In genomic region chr1:225461533-225462428, GRCh38 we compare ENCODE assay signal across 11 cellular contexts. TPM values are rescaled to one million over a fixed set of nuclear protein-coding genes. Genes with fewer than 3 reads are reported as not detected.
DNase-seq lines count a peak whose midpoint lies in the region; TF ChIP-seq lines count a peak whose summit lies in the region.
"Had no signal": no experiment of that assay in that cellular context is flagged by ENCODE, and none has a peak within 500 bp of the region (broad histone marks: within the 10 kb centered on the region; RNA-seq: fewer than 3 reads in every experiment).

No MANE protein-coding gene starts in this region.

- H3K36me3 ChIP-seq in esophagus squamous epithelium (no peaks in the 10 kb centered on the region), skeletal muscle satellite cell (ENCODE audit: insufficient read depth, low read length) (no peaks in the 10 kb centered on the region)
- H3K36me3 ChIP-seq: MG63 had no signal

- H3K4me3 Mint-ChIP-seq in activated CD4-positive, alpha-beta T cell treated with anti-CD3 and anti-CD28 coated beads, Interleukin-2, amount 10 ng/mL, durations not matched to agents 7 days and 5 days: no peak overlapping the region
- H3K4me3 Mint-ChIP-seq: GM23338 had no signal

- no peaks in the 10 kb centered on the region for H3K27me3 ChIP-seq in esophagus squamous epithelium
- peaks cover 26% of the 10 kb centered on the region for H3K27me3 ChIP-seq in skeletal muscle satellite cell (ENCODE audit: control insufficient read depth, insufficient read depth, low read length)
- H3K27me3 ChIP-seq: MG63 had no signal

- H3K4me1 Mint-ChIP-seq in activated CD4-positive, alpha-beta T cell treated with anti-CD3 and anti-CD28 coated beads, Interleukin-2, amount 10 ng/mL, durations not matched to agents 7 days and 5 days: peaks cover 72% of the 10 kb centered on the region

- peak overlapping the region; percentile 18 for H3K4me2 ChIP-seq in skeletal muscle satellite cell (ENCODE audit: low read length)

- no peak for TF ChIP-seq CTCF in esophagus squamous epithelium (IDR thresholded peaks at IDR 0.05)

- 87 to 88% methylated on average over 6 to 8 of the region's 19 CpGs for WGBS in esophagus squamous epithelium, 2 donors

- peaks cover under 1% of the 10 kb centered on the region for H3K36me3 Mint-ChIP-seq in activated CD4-positive, alpha-beta T cell treated with anti-CD3 and anti-CD28 coated beads, Interleukin-2, amount 10 ng/mL, durations not matched to agents 7 days and 5 days (ENCODE audit: low read depth)

- no peaks in the 10 kb centered on the region for H3K9me3 Mint-ChIP-seq in activated CD4-positive, alpha-beta T cell treated with anti-CD3 and anti-CD28 coated beads, Interleukin-2, amount 10 ng/mL, durations not matched to agents 7 days and 5 days

- H3K9ac ChIP-seq in skeletal muscle satellite cell (ENCODE audit: low read depth, low read length): no peak overlapping the region

- H3K27ac ChIP-seq in esophagus squamous epithelium: peak overlapping the region; percentile 79 to 90 (median 85)

- DNase-seq in activated CD4-positive, alpha-beta T cell treated with anti-CD3 and anti-CD28 coated beads, Interleukin-2, amount 10 ng/mL, durations not matched to agents 7 days and 5 days: no peak
- DNase-seq in activated CD4-positive, alpha-beta T cell treated with anti-CD3 and anti-CD28 coated beads for 48 hours: no peak
- DNase-seq in NCI-H2196 (lab: John Stamatoyannopoulos, UW; ENCODE audit: unreplicated experiment): peak; percentile 44
- no peak for DNase-seq in esophagus squamous epithelium (lab: John Stamatoyannopoulos, UW)
- no peak for DNase-seq in activated gamma-delta T cell (lab: John Stamatoyannopoulos, UW)
- no peak for DNase-seq in UCSD-AML1 (lab: John Stamatoyannopoulos, UW; ENCODE audit: unreplicated experiment)
- no peak for DNase-seq in OCI-M1 (lab: John Stamatoyannopoulos, UW)
- DNase-seq: cortex of kidney, MG63 had no signal

- CTCF ChIA-PET in activated CD4-positive, alpha-beta T cell treated with anti-CD3 and anti-CD28 coated beads, Interleukin-2, amount 10 ng/mL, durations not matched to agents 7 days and 5 days (lab: Charles Lee): interaction anchor here (0.6 to 3.7 kb wide), 5 partner anchors 13 to 815 kb away, joined by 4 to 18 read pairs (median 6); no protein-coding TSS in a partner anchor

- POLR2A ChIA-PET in activated CD4-positive, alpha-beta T cell treated with anti-CD3 and anti-CD28 coated beads, Interleukin-2, amount 10 ng/mL, durations not matched to agents 7 days and 5 days (lab: Charles Lee): no interaction called here

- H3K9me3 ChIP-seq in esophagus squamous epithelium (no peaks in the 10 kb centered on the region), skeletal muscle satellite cell (replicated peaks; ENCODE audit: low read length) (no peaks in the 10 kb centered on the region)
- H3K9me3 ChIP-seq: MG63 had no signal

- H3K27ac Mint-ChIP-seq in activated CD4-positive, alpha-beta T cell treated with anti-CD3 and anti-CD28 coated beads, Interleukin-2, amount 10 ng/mL, durations not matched to agents 7 days and 5 days: peak overlapping the region; percentile 76
- H3K27ac Mint-ChIP-seq: GM23338 had no signal

- H3K4me1 ChIP-seq in esophagus squamous epithelium (peaks cover 50 to 87% (median 58%) of the 10 kb centered on the region in 3 donors), skeletal muscle satellite cell (ENCODE audit: control insufficient read depth, insufficient read depth, low read length) (peaks cover 30% of the 10 kb centered on the region)

- intact Hi-C loops in esophagus squamous epithelium (cut with DNase I): no loop called here

- H3K4me3 ChIP-seq in esophagus squamous epithelium (no peak overlapping the region), skeletal muscle satellite cell (ENCODE audit: low read length) (no peak overlapping the region)
- H3K4me3 ChIP-seq: GM23338, MG63 had no signal

- no peaks in the 10 kb centered on the region for H3K27me3 Mint-ChIP-seq in activated CD4-positive, alpha-beta T cell treated with anti-CD3 and anti-CD28 coated beads, Interleukin-2, amount 10 ng/mL, durations not matched to agents 7 days and 5 days

- no peak for TF ChIP-seq POLR2A in esophagus squamous epithelium (IDR thresholded peaks at IDR 0.05)

RNA-seq across cellular contexts. Expression of gene LBR, which starts 33.9 kb away (rescaled TPM):
- total RNA-seq in activated CD4-positive, alpha-beta T cell treated with anti-CD3 and anti-CD28 coated beads, Interleukin-2, amount 10 ng/mL, durations not matched to agents 7 days and 5 days: 100 to 1,000 TPM; 239 to 296 TPM
- 10 to 100 TPM; 39.8 to 50.0 (median 42.9) TPM for total RNA-seq in esophagus squamous epithelium
- total RNA-seq in skeletal muscle satellite cell (2012; rRNA removed): 24.9 and 32.4 TPM in 2 replicates

Comparison
In these comparisons a context has a peak if more than half of its experiments do, and no peak if none do; other contexts are left out.
1. RNA of gene LBR, which starts 33.9 kb away (total RNA-seq): 239 to 296 TPM in activated CD4-positive, alpha-beta T cell treated with anti-CD3 and anti-CD28 coated beads, Interleukin-2, amount 10 ng/mL, durations not matched to agents 7 days and 5 days; 39.8 to 50.0 TPM in esophagus squamous epithelium; every median in the first group is over 4 times any median in the second.